Comparison of ENCODE assay signal across 1 cellular context in genomic region chr5:132839426-132840301, GRCh38.
A peak's percentile ranks its signal among the peaks of the same experiment; 100 is the strongest.
TF ChIP-seq lines count a peak whose summit lies in the region.

No MANE protein-coding gene starts in this region.

TF ChIP-seq in HepG2, 621 proteins besides CTCF, POLR2A, EP300 and RAD21 (continued from another document and continues in another):
- TF ChIP-seq ZXDC (CRISPR knock-in tag; IDR thresholded peaks at IDR 0.05) = no peak
- peak; percentile 83; the same call in 1 of the 2 replicates for TF ChIP-seq TBX2 (CRISPR knock-in tag; IDR thresholded peaks at IDR 0.05; ENCODE audit: borderline replicate concordance)
- TF ChIP-seq ZKSCAN5 (CRISPR knock-in tag; IDR thresholded peaks at IDR 0.05) = no peak
- peak; percentile 67 for TF ChIP-seq ATF1 (CRISPR knock-in tag; IDR thresholded peaks at IDR 0.05)
- no peak for TF ChIP-seq CBX2 (IDR thresholded peaks at IDR 0.05; ENCODE audit: low read depth, low read length)
- no peak for TF ChIP-seq CBX2 (CRISPR knock-in tag; IDR thresholded peaks at IDR 0.05; ENCODE audit: low read depth)
- no peak for TF ChIP-seq NR0B2 (CRISPR knock-in tag; IDR thresholded peaks at IDR 0.05)
- no peak for TF ChIP-seq LCORL (IDR thresholded peaks at IDR 0.05)
- TF ChIP-seq LCORL (CRISPR knock-in tag; IDR thresholded peaks at IDR 0.05) = peak; percentile 51; the same call in 1 of the 2 replicates
- TF ChIP-seq REST (IDR thresholded peaks at IDR 0.05; ENCODE audit: borderline replicate concordance in 1 of 2, low read depth in 1 of 2, low read length in 2 of 2) = no peak
- TF ChIP-seq ZNF441 (CRISPR knock-in tag; IDR thresholded peaks at IDR 0.05; ENCODE audit: borderline replicate concordance) = peak; percentile 43; the same call in 1 of the 2 replicates
- no peak for TF ChIP-seq CENPX (CRISPR knock-in tag; IDR thresholded peaks at IDR 0.05)
- no peak for TF ChIP-seq HNRNPUL1 (IDR thresholded peaks at IDR 0.05; ENCODE audit: low read depth, low read length)
- no peak for TF ChIP-seq ZNF296 (CRISPR knock-in tag; conservative IDR thresholded peaks at IDR 0.05)
- no peak for TF ChIP-seq NFE2L2 (IDR thresholded peaks at IDR 0.05; ENCODE audit: low read length)
- no peak for TF ChIP-seq ZNF704 (CRISPR knock-in tag; IDR thresholded peaks at IDR 0.05; ENCODE audit: borderline replicate concordance)
- TF ChIP-seq MAFF (IDR thresholded peaks at IDR 0.05; ENCODE audit: low read depth, low read length) = no peak
- no peak; the same call in 1 of the 2 replicates for TF ChIP-seq ZNF652 (CRISPR knock-in tag; IDR thresholded peaks at IDR 0.05; ENCODE audit: borderline replicate concordance, low read depth)
- TF ChIP-seq ZBTB37 (CRISPR knock-in tag; IDR thresholded peaks at IDR 0.05) = no peak
- no peak for TF ChIP-seq ZNF44 (CRISPR knock-in tag; IDR thresholded peaks at IDR 0.05)
- no peak for TF ChIP-seq GLI4 (CRISPR knock-in tag; IDR thresholded peaks at IDR 0.05; ENCODE audit: borderline replicate concordance)
- no peak for TF ChIP-seq ZNF234 (CRISPR knock-in tag; conservative IDR thresholded peaks at IDR 0.05)
- TF ChIP-seq HNF4A (CRISPR knock-in tag; IDR thresholded peaks at IDR 0.05) = peak; percentile 84
- no peak for TF ChIP-seq SP140L (CRISPR knock-in tag; IDR thresholded peaks at IDR 0.05; ENCODE audit: borderline replicate concordance)
- TF ChIP-seq ZNF280B (CRISPR knock-in tag; IDR thresholded peaks at IDR 0.05; ENCODE audit: borderline replicate concordance) = no peak
- TF ChIP-seq MED13 (CRISPR knock-in tag; IDR thresholded peaks at IDR 0.05) = peak; percentile 37; the same call in 1 of the 2 replicates
- TF ChIP-seq ZSCAN20 (CRISPR knock-in tag; IDR thresholded peaks at IDR 0.05; ENCODE audit: borderline replicate concordance) = no peak
- no peak for TF ChIP-seq ZNF180 (CRISPR knock-in tag; IDR thresholded peaks at IDR 0.05; ENCODE audit: borderline replicate concordance, low read depth)
- no peak for TF ChIP-seq RFXANK (CRISPR knock-in tag; IDR thresholded peaks at IDR 0.05)
- TF ChIP-seq RXRA (CRISPR knock-in tag; IDR thresholded peaks at IDR 0.05) = peak; percentile 55; the same call in 1 of the 2 replicates
- TF ChIP-seq ZNF512 (CRISPR knock-in tag; IDR thresholded peaks at IDR 0.05) = no peak
- TF ChIP-seq MLXIP (CRISPR knock-in tag; IDR thresholded peaks at IDR 0.05; ENCODE audit: borderline replicate concordance) = no peak
- TF ChIP-seq HOXD1 (CRISPR knock-in tag; IDR thresholded peaks at IDR 0.05) = no peak
- TF ChIP-seq HNF1A (IDR thresholded peaks at IDR 0.05; ENCODE audit: low read depth) = peak; percentile 56; the same call in 1 of the 2 replicates
- TF ChIP-seq HNF1A (CRISPR knock-in tag; IDR thresholded peaks at IDR 0.05; ENCODE audit: borderline replicate concordance) = peak; percentile 40; the same call in 1 of the 2 replicates
- no peak for TF ChIP-seq ZNF720 (CRISPR knock-in tag; IDR thresholded peaks at IDR 0.05)
- no peak; the same call in 1 of the 2 replicates for TF ChIP-seq TFAP4 (IDR thresholded peaks at IDR 0.05; ENCODE audit: borderline replicate concordance, low read depth)
